Comparison of ENCODE assay signal across 8 cellular contexts in the genomic region with DNA sequence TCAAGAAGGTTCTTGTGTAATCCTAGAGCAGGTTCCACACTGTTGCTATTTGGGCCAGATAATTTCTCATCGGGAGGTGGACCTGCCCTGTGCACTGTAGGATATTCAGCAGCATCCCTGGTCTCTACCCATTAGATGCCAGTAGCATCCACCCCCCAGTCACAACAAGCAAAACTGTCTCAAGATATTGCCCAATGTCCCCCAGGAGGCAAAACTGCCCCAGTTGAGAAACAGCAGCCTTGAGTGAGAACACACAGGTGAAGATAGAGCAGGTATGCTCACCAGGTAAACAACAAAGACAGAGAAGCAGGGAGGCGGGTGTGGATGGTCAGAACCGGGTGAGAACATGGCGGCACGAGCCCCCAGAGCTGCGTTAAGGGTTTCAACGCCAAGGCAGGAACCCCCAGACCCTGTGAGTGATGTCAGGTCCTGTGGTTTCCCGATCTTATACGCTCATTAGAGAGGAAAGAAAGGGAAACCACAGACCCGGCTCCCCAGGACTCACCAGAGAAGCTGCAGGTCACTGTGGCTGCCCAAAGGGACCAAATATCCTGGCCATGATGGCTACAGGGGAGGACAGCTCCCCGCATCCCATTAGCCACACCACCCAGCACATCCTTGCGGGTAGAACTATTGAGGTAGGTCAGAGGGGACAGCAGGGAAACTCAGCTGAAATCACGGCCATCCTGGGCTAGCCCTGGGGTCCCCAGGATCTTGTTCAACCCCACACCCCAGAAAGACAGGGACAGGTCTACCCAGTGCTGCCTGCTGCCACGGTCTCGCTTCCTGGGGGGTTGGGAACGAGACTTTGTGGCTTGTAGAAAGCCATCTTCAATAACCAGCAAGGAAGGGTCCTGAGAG. TPM values are rescaled to one million over a fixed set of nuclear protein-coding genes. Genes with fewer than 3 reads are reported as not detected.
DNase-seq lines count a peak whose midpoint lies in the region; ATAC-seq lines count a peak whose summit lies in the region.

No MANE protein-coding gene starts in this region.

- peak overlapping the region; percentile 93 for H3K27ac ChIP-seq in SJSA1
- H3K27ac ChIP-seq in mucosa of rectum (ENCODE audit: low read depth in 2 of 2, low read length in 2 of 2): peak overlapping the region; percentile 74 to 80

- peak; percentile 13 for ATAC-seq in GM18499 (IDR thresholded peaks at IDR 0.05; ENCODE audit: insufficient read depth, unreplicated experiment)
- peak; percentile 29 for ATAC-seq in HG02623 (IDR thresholded peaks at IDR 0.05; ENCODE audit: unreplicated experiment)
- ATAC-seq in activated T-cell treated with anti-CD3 and anti-CD28 coated beads, Interleukin-2, amount 50 U/mL, for 4 hours: no peak

- peaks cover 81% of the 10 kb centered on the region for H3K4me1 ChIP-seq in SJSA1 (replicated peaks)
- peaks cover 50 to 57% of the 10 kb centered on the region in 2 donors for H3K4me1 ChIP-seq in mucosa of rectum (ENCODE audit: control insufficient read depth in 2 of 2, insufficient read depth in 2 of 2, low read length in 2 of 2)

- no peaks in the 10 kb centered on the region for H3K36me3 Mint-ChIP-seq in activated T-cell treated with anti-CD3 and anti-CD28 coated beads, Interleukin-2, amount 50 U/mL, for 4 hours (ENCODE audit: insufficient read depth)

- no peak overlapping the region for H3K4me3 Mint-ChIP-seq in activated T-cell treated with anti-CD3 and anti-CD28 coated beads, Interleukin-2, amount 50 U/mL, for 4 hours

- H3K4me1 Mint-ChIP-seq in activated T-cell treated with anti-CD3 and anti-CD28 coated beads, Interleukin-2, amount 50 U/mL, for 4 hours (ENCODE audit: low read depth): peaks cover 13% of the 10 kb centered on the region

- H3K27me3 Mint-ChIP-seq in activated T-cell treated with anti-CD3 and anti-CD28 coated beads, Interleukin-2, amount 50 U/mL, for 4 hours (ENCODE audit: low read depth): peaks cover 2% of the 10 kb centered on the region

- H3K9ac ChIP-seq in mucosa of rectum (ENCODE audit: low read depth in 1 of 2, low read length in 2 of 2): peak overlapping the region in 1 of 2 donors; percentile 24

- H3K36me3 ChIP-seq in SJSA1 (peaks cover 70% of the 10 kb centered on the region), mucosa of rectum (ENCODE audit: control insufficient read depth in 2 of 2, insufficient read depth in 2 of 2, low read length in 2 of 2) (peaks cover 8 to 12% of the 10 kb centered on the region in 2 donors)

- no peaks in the 10 kb centered on the region for H3K9me3 Mint-ChIP-seq in activated T-cell treated with anti-CD3 and anti-CD28 coated beads, Interleukin-2, amount 50 U/mL, for 4 hours

- DNase-seq in SJSA1 (ENCODE audit: low read depth in 1 of 2, low spot score in 2 of 2) (no peak), activated T-cell treated with anti-CD3 and anti-CD28 coated beads for 4 hours (no peak), HK-2 (ENCODE audit: unreplicated experiment) (no peak), A172 (ENCODE audit: low spot score) (no peak)
- DNase-seq in activated T-cell treated with anti-CD3 and anti-CD28 coated beads, Interleukin-2, amount 50 U/mL, for 4 hours: no peak

- H3K27me3 ChIP-seq in SJSA1 (replicated peaks) (no peaks in the 10 kb centered on the region), mucosa of rectum (ENCODE audit: control insufficient read depth in 2 of 2, insufficient read depth in 2 of 2, low read length in 2 of 2) (no peaks in the 10 kb centered on the region)

- no peak overlapping the region for H3K4me3 ChIP-seq in SJSA1
- H3K4me3 ChIP-seq in mucosa of rectum (ENCODE audit: low read length in 2 of 2): peak overlapping the region; percentile 3 to 26

- no peaks in the 10 kb centered on the region for H3K9me3 ChIP-seq in SJSA1 (replicated peaks)
- H3K9me3 ChIP-seq in mucosa of rectum (ENCODE audit: control insufficient read depth in 2 of 2, low read length in 2 of 2): no peaks in the 10 kb centered on the region

RNA-seq across cellular contexts. Expression of a gene that starts 21.2 kb away (rescaled TPM):
- 55.2 and 76.1 TPM in 2 replicates for total RNA-seq in SJSA1 (2014; rRNA removed; shearing (Covaris generic))
- 1 to 10 TPM in 1 of 3 donors, under 1 TPM in 2; 0.24 to 1.1 (median 0.30) TPM for total RNA-seq in activated T-cell treated with anti-CD3 and anti-CD28 coated beads, Interleukin-2, amount 50 U/mL, for 4 hours
- total RNA-seq in A172 (2014; rRNA removed; shearing (Covaris generic)): 42.1 and 53.8 TPM in 2 replicates

RNA-seq across cellular contexts. Expression of a gene that starts 28.9 kb away (rescaled TPM):
- total RNA-seq in SJSA1 (2014; rRNA removed; shearing (Covaris generic)): 0.21 TPM in 1 of 2 replicates, not detected in the other
- total RNA-seq in activated T-cell treated with anti-CD3 and anti-CD28 coated beads, Interleukin-2, amount 50 U/mL, for 4 hours: not detected
- not detected in 2 replicates for total RNA-seq in A172 (2014; rRNA removed; shearing (Covaris generic))

Comparison
In these comparisons a context has a peak if more than half of its experiments do, and no peak if none do; other contexts are left out.
1. ATAC-seq: peak in GM18499 (single experiment) and HG02623 (single experiment); none in activated T-cell treated with anti-CD3 and anti-CD28 coated beads, Interleukin-2, amount 50 U/mL, for 4 hours (0 of 2).
2. RNA of a gene that starts 21.2 kb away (total RNA-seq): 55.2 to 76.1 TPM in SJSA1 and 42.1 to 53.8 TPM in A172; 0.24 to 1.1 TPM in activated T-cell treated with anti-CD3 and anti-CD28 coated beads, Interleukin-2, amount 50 U/mL, for 4 hours; every median in the first group is over 10 times any median in the second.